ENCODE assay signal across 8 cellular contexts in the genomic region with DNA sequence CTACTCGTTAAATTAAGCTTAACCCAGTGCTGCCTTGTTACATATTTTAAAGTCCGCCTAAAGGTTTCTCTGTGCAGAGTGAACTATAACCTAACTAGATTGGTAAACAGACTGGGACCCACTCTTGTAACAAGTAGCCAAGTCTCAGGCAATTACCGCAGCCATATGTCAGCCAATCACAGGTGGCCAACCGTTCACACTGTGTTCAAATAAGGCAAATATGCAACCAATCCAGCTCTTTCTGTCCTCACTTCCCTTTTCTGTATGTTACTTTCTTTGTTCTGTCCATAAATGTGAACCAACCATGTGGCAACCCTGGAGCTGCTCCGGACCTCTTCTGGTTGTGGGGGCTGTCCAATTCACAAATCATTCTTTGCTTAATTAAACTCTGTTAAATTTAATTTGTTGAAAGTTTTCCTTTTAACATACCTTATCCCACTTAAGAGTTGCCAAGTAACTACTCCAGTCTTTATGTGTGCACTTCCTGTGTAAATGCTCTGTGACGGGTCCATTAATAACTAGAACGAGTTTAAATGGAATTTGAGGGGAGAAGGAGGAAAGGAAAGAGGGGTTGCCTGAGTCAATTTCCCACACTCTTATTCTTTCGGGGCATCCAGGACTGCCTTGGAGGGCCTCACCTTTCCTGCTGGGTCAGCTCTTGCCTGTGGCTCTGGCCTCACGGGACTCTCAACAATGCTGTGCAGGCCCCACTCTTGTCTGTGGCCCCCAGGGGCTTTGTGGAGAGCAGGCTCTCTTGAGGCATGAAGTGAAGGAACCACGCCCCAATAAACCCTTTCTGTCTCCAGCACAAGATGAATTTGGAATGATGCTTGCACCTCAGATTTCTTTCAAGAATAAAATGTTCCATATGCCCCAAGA.
DNase-seq lines count a peak whose midpoint lies in the region; ATAC-seq and TF ChIP-seq lines count a peak whose summit lies in the region.

No MANE protein-coding gene starts in this region.

- no peaks in the 10 kb centered on the region for H3K4me1 ChIP-seq in endocrine pancreas (ENCODE audit: control insufficient read depth, insufficient read depth, low read length)

- no peaks in the 10 kb centered on the region for H3K27me3 ChIP-seq in endocrine pancreas (ENCODE audit: control insufficient read depth, insufficient read depth, low read length)

- H3K36me3 ChIP-seq in endocrine pancreas (ENCODE audit: control insufficient read depth, insufficient read depth, low read length) = no peaks in the 10 kb centered on the region

- H3K9me3 ChIP-seq in endocrine pancreas (ENCODE audit: control insufficient read depth, low read length) = no peaks in the 10 kb centered on the region

- H3K4me3 ChIP-seq in GM12864 (ENCODE audit: low read depth, low read length) (no peak overlapping the region), endocrine pancreas (ENCODE audit: control insufficient read depth, insufficient read depth, low read length) (peak overlapping the region; percentile 45)

- H3K9ac ChIP-seq in endocrine pancreas (ENCODE audit: control insufficient read depth, insufficient read depth, low read length) = no peak overlapping the region

- DNase-seq in GM12864 (ENCODE audit: low read depth) (peak; percentile 94), NCI-H2029 treated with DMSO at 0.1 percent for 48 hours (lab: John Stamatoyannopoulos, UW) (no peak), NCI-H2107 (lab: John Stamatoyannopoulos, UW) (no peak), pons (ENCODE audit: low spot score) (no peak)

- ATAC-seq in GM21423 (IDR thresholded peaks at IDR 0.05; ENCODE audit: unreplicated experiment) (peak; percentile 70), HG03469 (IDR thresholded peaks at IDR 0.05; ENCODE audit: unreplicated experiment) (peak; percentile 66), GM21528 (IDR thresholded peaks at IDR 0.05; ENCODE audit: low FRiP score, unreplicated experiment) (no peak)

- TF ChIP-seq CTCF in GM12864 (IDR thresholded peaks at IDR 0.05; ENCODE audit: low read depth, low read length, missing control alignments) = no peak
